ENCODE assay signal across 35 cellular contexts in the genomic region with DNA sequence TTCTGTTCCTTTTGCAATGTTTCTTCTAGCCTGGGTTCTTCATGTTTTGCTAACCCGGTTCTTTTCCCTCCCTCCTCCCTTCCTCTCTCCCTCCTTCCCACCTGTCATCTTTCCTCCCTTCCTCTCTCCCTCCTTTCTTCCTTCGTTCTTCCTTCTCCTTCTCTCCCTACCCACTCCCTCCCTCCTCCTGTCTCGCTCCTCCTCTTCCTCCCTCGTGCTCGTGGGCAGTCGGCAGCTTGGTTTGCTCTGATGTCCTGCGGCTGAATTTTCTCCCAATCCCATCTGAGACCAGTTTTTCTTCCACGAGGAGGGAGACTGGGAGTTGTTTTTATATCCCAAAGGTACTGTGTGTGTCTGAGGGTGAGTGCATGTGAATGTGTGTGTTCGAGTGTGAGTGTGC.
"Had no signal": no experiment of that assay in that cellular context is flagged by ENCODE, and none has a peak within 500 bp of the region (broad histone marks: within the 10 kb centered on the region; RNA-seq: fewer than 3 reads in every experiment).

No MANE protein-coding gene starts in this region.

- DNase-seq: activated CD4-positive, alpha-beta memory T cell treated with anti-CD3 and anti-CD28 coated beads for 36 hours; activated CD4-positive, alpha-beta T cell treated with anti-CD3 and anti-CD28 coated beads for 36 hours; activated CD4-positive, alpha-beta T cell treated with anti-CD3 and anti-CD28 coated beads, Interleukin-2, amount 10 ng/mL, durations not matched to agents 24 days and 14 days; activated CD4-positive, CD25-positive, alpha-beta regulatory T cell; activated CD4-positive, CD25-positive, alpha-beta regulatory T cell treated with anti-CD3 and anti-CD28 coated beads, Interleukin-2, amount 50 U/mL, for 72 hours; activated CD8-positive, alpha-beta memory T cell treated with anti-CD3 and anti-CD28 coated beads, Interleukin-2, amount 10 ng/mL, durations not matched to agents 7 days and 5 days; activated CD8-positive, alpha-beta memory T cell treated with anti-CD3 and anti-CD28 coated beads, Interleukin-2, amount 50 U/mL, for 4 hours; activated CD8-positive, alpha-beta T cell treated with anti-CD3 and anti-CD28 coated beads, Interleukin-2, amount 10 ng/mL, durations not matched to agents 7 days and 5 days; activated effector memory CD4-positive, alpha-beta T cell treated with anti-CD3 and anti-CD28 coated beads, Interleukin-2, amount 50 U/mL, for 16 hours; activated naive CD4-positive, alpha-beta T cell treated with anti-CD3 and anti-CD28 coated beads for 36 hours; activated naive CD8-positive, alpha-beta T cell treated with anti-CD3 and anti-CD28 coated beads for 36 hours; activated naive CD8-positive, alpha-beta T cell treated with anti-CD3 and anti-CD28 coated beads, Interleukin-2, amount 50 U/mL, for 24 hours; activated T-cell treated with anti-CD3 and anti-CD28 coated beads, Interleukin-2, amount 50 U/mL, for 1 hour; activated T-cell treated with anti-CD3 and anti-CD28 coated beads, Interleukin-2, amount 50 U/mL, for 48 hours; adrenal gland; amygdala; aorta; dorsolateral prefrontal cortex; effector memory CD4-positive, alpha-beta T cell; endodermal cell; foreskin fibroblast; heart left ventricle; T-helper 1 cell; T-helper 17 cell; T1000 had no signal

- H3K4me1 Mint-ChIP-seq: activated CD4-positive, alpha-beta T cell treated with anti-CD3 and anti-CD28 coated beads for 36 hours; activated CD4-positive, alpha-beta T cell treated with anti-CD3 and anti-CD28 coated beads, Interleukin-2, amount 10 ng/mL, durations not matched to agents 24 days and 14 days; activated CD8-positive, alpha-beta memory T cell treated with anti-CD3 and anti-CD28 coated beads, Interleukin-2, amount 10 ng/mL, durations not matched to agents 7 days and 5 days; activated naive CD4-positive, alpha-beta T cell treated with anti-CD3 and anti-CD28 coated beads, Interleukin-2, amount 50 U/mL, for 24 hours; activated naive CD8-positive, alpha-beta T cell treated with anti-CD3 and anti-CD28 coated beads for 36 hours; activated naive CD8-positive, alpha-beta T cell treated with anti-CD3 and anti-CD28 coated beads, Interleukin-2, amount 50 U/mL, for 24 hours; brain; central memory CD8-positive, alpha-beta T cell; endodermal cell; T-helper 17 cell had no signal

- H3K4me3 ChIP-seq: adrenal gland, coronary artery, dorsolateral prefrontal cortex, heart left ventricle had no signal

- H3K36me3 ChIP-seq: adrenal gland, heart left ventricle had no signal

- H3K4me1 ChIP-seq: adrenal gland, heart left ventricle had no signal

- H3K27ac Mint-ChIP-seq: activated CD4-positive, alpha-beta memory T cell treated with anti-CD3 and anti-CD28 coated beads for 36 hours; activated CD4-positive, alpha-beta T cell treated with anti-CD3 and anti-CD28 coated beads for 36 hours; activated CD4-positive, alpha-beta T cell treated with anti-CD3 and anti-CD28 coated beads, Interleukin-2, amount 10 ng/mL, durations not matched to agents 24 days and 14 days; activated CD8-positive, alpha-beta memory T cell treated with anti-CD3 and anti-CD28 coated beads, Interleukin-2, amount 10 ng/mL, durations not matched to agents 7 days and 5 days; activated CD8-positive, alpha-beta T cell treated with anti-CD3 and anti-CD28 coated beads, Interleukin-2, amount 10 ng/mL, durations not matched to agents 7 days and 5 days; activated naive CD4-positive, alpha-beta T cell treated with anti-CD3 and anti-CD28 coated beads for 36 hours; activated naive CD4-positive, alpha-beta T cell treated with anti-CD3 and anti-CD28 coated beads, Interleukin-2, amount 50 U/mL, for 24 hours; activated naive CD8-positive, alpha-beta T cell treated with anti-CD3 and anti-CD28 coated beads for 36 hours; activated naive CD8-positive, alpha-beta T cell treated with anti-CD3 and anti-CD28 coated beads, Interleukin-2, amount 50 U/mL, for 24 hours; activated T-helper 1 cell treated with anti-CD3 and anti-CD28 coated beads, Interleukin-12 subunit alpha, Interleukin-12 subunit beta, Interleukin-2, Interleukin-4 antibody, amounts not matched to agents 30 ng/mL and 10 ng/mL and 1 ng/mL, durations not matched to agents 14 hours and 24 hours and 36 hours; activated T-helper 2 cell treated with anti-CD3 and anti-CD28 coated beads, Interferon-gamma antibody, Interleukin-2, Interleukin-4, amounts not matched to agents 10 μg/mL and 5 μg/mL and 100 μg/mL, durations not matched to agents 14 hours and 24 hours and 36 hours; brain; dendritic cell treated with granulocyte-macrophage colony-stimulating factor and Interleukin-4, amounts not matched to agents 40 ng/mL and 50 ng/mL, for 4 days; endodermal cell; T-helper 17 cell; T-helper 2 cell treated with Interferon-gamma antibody and Interleukin-4, amounts not matched to agents 5 μg/mL and 100 μg/mL, for 36 hours had no signal

- H3K27ac ChIP-seq: adrenal gland, coronary artery, dorsolateral prefrontal cortex, heart left ventricle had no signal

- ATAC-seq: activated CD4-positive, alpha-beta T cell treated with anti-CD3 and anti-CD28 coated beads for 36 hours; activated CD8-positive, alpha-beta memory T cell treated with anti-CD3 and anti-CD28 coated beads, Interleukin-2, amount 10 ng/mL, durations not matched to agents 7 days and 5 days; activated CD8-positive, alpha-beta T cell treated with anti-CD3 and anti-CD28 coated beads, Interleukin-2, amount 10 ng/mL, durations not matched to agents 7 days and 5 days; activated naive CD8-positive, alpha-beta T cell treated with anti-CD3 and anti-CD28 coated beads, Interleukin-2, amount 50 U/mL, for 24 hours; esophagus mucosa; heart left ventricle; T-helper 17 cell had no signal

- H3K27me3 Mint-ChIP-seq: activated CD4-positive, alpha-beta T cell treated with anti-CD3 and anti-CD28 coated beads, Interleukin-2, amount 10 ng/mL, durations not matched to agents 24 days and 14 days; activated CD8-positive, alpha-beta memory T cell treated with anti-CD3 and anti-CD28 coated beads, Interleukin-2, amount 10 ng/mL, durations not matched to agents 7 days and 5 days; activated naive CD8-positive, alpha-beta T cell treated with anti-CD3 and anti-CD28 coated beads for 36 hours; T-helper 17 cell had no signal

- H3K4me3 Mint-ChIP-seq: activated CD4-positive, alpha-beta memory T cell treated with anti-CD3 and anti-CD28 coated beads for 36 hours; activated CD4-positive, alpha-beta T cell treated with anti-CD3 and anti-CD28 coated beads for 36 hours; activated CD4-positive, alpha-beta T cell treated with anti-CD3 and anti-CD28 coated beads, Interleukin-2, amount 10 ng/mL, durations not matched to agents 24 days and 14 days; activated CD8-positive, alpha-beta memory T cell treated with anti-CD3 and anti-CD28 coated beads, Interleukin-2, amount 10 ng/mL, durations not matched to agents 7 days and 5 days; activated CD8-positive, alpha-beta T cell treated with anti-CD3 and anti-CD28 coated beads, Interleukin-2, amount 10 ng/mL, durations not matched to agents 7 days and 5 days; activated naive CD4-positive, alpha-beta T cell treated with anti-CD3 and anti-CD28 coated beads for 36 hours; activated naive CD4-positive, alpha-beta T cell treated with anti-CD3 and anti-CD28 coated beads, Interleukin-2, amount 50 U/mL, for 24 hours; activated naive CD8-positive, alpha-beta T cell treated with anti-CD3 and anti-CD28 coated beads for 36 hours; activated naive CD8-positive, alpha-beta T cell treated with anti-CD3 and anti-CD28 coated beads, Interleukin-2, amount 50 U/mL, for 24 hours; activated T-helper 1 cell treated with anti-CD3 and anti-CD28 coated beads, Interleukin-12 subunit alpha, Interleukin-12 subunit beta, Interleukin-2, Interleukin-4 antibody, amounts not matched to agents 30 ng/mL and 10 ng/mL and 1 ng/mL, durations not matched to agents 14 hours and 24 hours and 36 hours; brain; central memory CD8-positive, alpha-beta T cell; dendritic cell treated with granulocyte-macrophage colony-stimulating factor and Interleukin-4, amounts not matched to agents 40 ng/mL and 50 ng/mL, for 4 days; endodermal cell; T-helper 17 cell; T-helper 2 cell treated with Interferon-gamma antibody and Interleukin-4, amounts not matched to agents 5 μg/mL and 100 μg/mL, for 36 hours had no signal

- H3K27me3 ChIP-seq: adrenal gland had no signal

- H3K36me3 Mint-ChIP-seq: activated CD4-positive, alpha-beta memory T cell treated with anti-CD3 and anti-CD28 coated beads for 36 hours; activated naive CD4-positive, alpha-beta T cell treated with anti-CD3 and anti-CD28 coated beads, Interleukin-2, amount 50 U/mL, for 24 hours; activated naive CD8-positive, alpha-beta T cell treated with anti-CD3 and anti-CD28 coated beads for 36 hours; brain had no signal

- H3K9me3 ChIP-seq: adrenal gland had no signal

- FAIRE-seq: frontal cortex had no signal

- H3K9me3 Mint-ChIP-seq: dendritic cell treated with granulocyte-macrophage colony-stimulating factor and Interleukin-4, amounts not matched to agents 40 ng/mL and 50 ng/mL, for 4 days had no signal
